ENCODE assay signal across 8 cellular contexts in the genomic region with DNA sequence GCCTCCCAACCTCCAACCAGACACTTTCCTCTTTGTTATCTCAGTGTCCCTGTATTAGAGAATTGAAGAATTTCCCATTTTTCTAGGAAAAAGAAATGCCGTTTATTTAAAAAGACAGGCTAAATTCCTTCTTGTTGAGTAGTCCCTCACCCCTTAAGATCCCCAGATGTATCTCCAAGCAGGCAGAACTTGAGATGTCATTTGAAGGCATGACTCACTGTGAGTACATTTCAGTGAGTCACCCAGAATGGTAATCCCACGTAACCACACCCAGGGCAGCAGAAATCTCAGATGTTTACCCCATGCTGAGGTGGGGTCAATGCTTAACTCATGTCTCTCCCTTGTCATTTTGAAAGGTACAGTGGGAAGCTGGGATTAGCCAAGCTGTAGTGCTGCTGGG. TPM values are rescaled to one million over a fixed set of nuclear protein-coding genes. Genes with fewer than 3 reads are reported as not detected.
DNase-seq lines count a peak whose midpoint lies in the region; ATAC-seq and TF ChIP-seq lines count a peak whose summit lies in the region.

No MANE protein-coding gene starts in this region.

- peaks cover 0 to 73% of the 10 kb centered on the region in 2 donors for H3K36me3 ChIP-seq in gastroesophageal sphincter

- no peak for TF ChIP-seq POLR2A in gastroesophageal sphincter (IDR thresholded peaks at IDR 0.05)

- TF ChIP-seq EP300 in gastroesophageal sphincter (IDR thresholded peaks at IDR 0.05), result no peak

- H3K27me3 ChIP-seq in gastroesophageal sphincter, result no peaks in the 10 kb centered on the region

- peak; percentile 39 to 43 for DNase-seq in activated CD4-positive, alpha-beta T cell treated with anti-CD3 and anti-CD28 coated beads for 4 hours
- DNase-seq in activated CD4-positive, alpha-beta T cell treated with anti-CD3 and anti-CD28 coated beads for 1 hour, result no peak
- DNase-seq in activated CD8-positive, alpha-beta memory T cell treated with anti-CD3 and anti-CD28 coated beads, Interleukin-2, amount 50 U/mL, for 4 hours, result peak; percentile 43
- peak; percentile 19 for DNase-seq in stimulated activated CD8-positive, alpha-beta memory T cell treated with anti-CD3 and anti-CD28 coated beads, Interleukin-12 subunit alpha, Interleukin-12 subunit beta, amount 100 ng/mL, for 1 hour (ENCODE audit: low read depth)
- DNase-seq in NCI-H146 (lab: John Stamatoyannopoulos, UW) (no peak), GOT3 (lab: John Stamatoyannopoulos, UW) (no peak), NCI-H2196 (lab: John Stamatoyannopoulos, UW; ENCODE audit: unreplicated experiment) (no peak)

- 14 to 17% methylated on average over 1 of the region's 2 CpGs for WGBS in gastroesophageal sphincter (ENCODE audit: low coverage in 1 of 2), 2 donors

- no peak overlapping the region for H3K4me3 ChIP-seq in gastroesophageal sphincter

- peak; percentile 38 for ATAC-seq in gastroesophageal sphincter

- H3K4me1 ChIP-seq in gastroesophageal sphincter, result peaks cover 0 to 41% (median 13%) of the 10 kb centered on the region in 3 donors

- H3K27ac ChIP-seq in gastroesophageal sphincter, result peak overlapping the region in 2 of 4 donors; percentile 50 to 69

- no peak for TF ChIP-seq CTCF in gastroesophageal sphincter (IDR thresholded peaks at IDR 0.05)

- H3K9me3 ChIP-seq in gastroesophageal sphincter, result no peaks in the 10 kb centered on the region

RNA-seq across cellular contexts. Expression of a gene that starts 4.4 kb away (rescaled TPM):
- total RNA-seq in gastroesophageal sphincter, result 100 to 1,000 TPM; 115 to 191 (median 116) TPM

RNA-seq across cellular contexts. Expression of a gene that starts 10.9 kb away (rescaled TPM):
- total RNA-seq in gastroesophageal sphincter, result 1 to 10 TPM; 3.5 to 8.6 (median 4.3) TPM

RNA-seq across cellular contexts. Expression of a gene that starts 35.2 kb away (rescaled TPM):
- total RNA-seq in gastroesophageal sphincter, result 1 to 10 TPM in 2 of 4 donors, not detected in 2; 1.6 to 2.2 TPM

RNA-seq across cellular contexts. Expression of a gene that starts 53.9 kb away (rescaled TPM):
- total RNA-seq in gastroesophageal sphincter, result 10 to 100 TPM; 10.9 to 26.5 (median 18.4) TPM

RNA-seq across cellular contexts. Expression of a gene that starts 58.4 kb away (rescaled TPM):
- total RNA-seq in gastroesophageal sphincter, result 10 to 100 TPM in 2 of 4 donors, 1 to 10 TPM in 2; 7.5 to 12.5 (median 10.6) TPM

Comparison
In these comparisons a context has a peak if more than half of its experiments do, and no peak if none do; other contexts are left out.
1. DNase-seq: peak in activated CD4-positive, alpha-beta T cell treated with anti-CD3 and anti-CD28 coated beads for 4 hours (2 of 2), activated CD8-positive, alpha-beta memory T cell treated with anti-CD3 and anti-CD28 coated beads, Interleukin-2, amount 50 U/mL, for 4 hours (single experiment) and stimulated activated CD8-positive, alpha-beta memory T cell treated with anti-CD3 and anti-CD28 coated beads, Interleukin-12 subunit alpha, Interleukin-12 subunit beta, amount 100 ng/mL, for 1 hour (single experiment); none in activated CD4-positive, alpha-beta T cell treated with anti-CD3 and anti-CD28 coated beads for 1 hour (single experiment), NCI-H146 (single experiment), GOT3 (single experiment) and NCI-H2196 (single experiment).